In genomic region chr5:137800700-137801411, GRCh38 we compare ENCODE assay signal across 17 cellular contexts. TPM values are rescaled to one million over a fixed set of nuclear protein-coding genes. Genes with fewer than 3 reads are reported as not detected.
DNase-seq lines count a peak whose midpoint lies in the region; ATAC-seq and TF ChIP-seq lines count a peak whose summit lies in the region.
"Had no signal": no experiment of that assay in that cellular context is flagged by ENCODE, and none has a peak within 500 bp of the region (broad histone marks: within the 10 kb centered on the region; RNA-seq: fewer than 3 reads in every experiment).

No MANE protein-coding gene starts in this region.

- H3K9me3 Mint-ChIP-seq in activated T-cell treated with anti-CD3 and anti-CD28 coated beads, Interleukin-2, amount 50 U/mL, for 72 hours = no peaks in the 10 kb centered on the region
- H3K9me3 Mint-ChIP-seq in Caco-2 (ENCODE audit: unreplicated experiment) = no peaks in the 10 kb centered on the region

- H3K4me1 ChIP-seq in heart left ventricle (peaks cover 0 to 12% (median 0%) of the 10 kb centered on the region in 12 donors), spleen (peaks cover 0 to 7% (median 0%) of the 10 kb centered on the region in 6 donors), Caco-2 (no peaks in the 10 kb centered on the region)
- H3K4me1 ChIP-seq: BLaER1 treated with 17β-estradiol and CSF1 and Interleukin-3, amounts not matched to agents 10 nM and 100 nM had no signal

- POLR2A ChIA-PET in Caco-2 (lab: Charles Lee) = no interaction called here

- H3K27me3 ChIP-seq in heart left ventricle = no peaks in the 10 kb centered on the region
- H3K27me3 ChIP-seq in spleen (replicated peaks in 1 of 7) = no peaks in the 10 kb centered on the region
- H3K27me3 ChIP-seq in Caco-2 (replicated peaks; ENCODE audit: control insufficient read depth, insufficient read depth, low read length) = no peaks in the 10 kb centered on the region
- H3K27me3 ChIP-seq: BLaER1 treated with 17β-estradiol and CSF1 and Interleukin-3, amounts not matched to agents 10 nM and 100 nM had no signal

- H3K9me3 ChIP-seq in heart left ventricle (no peaks in the 10 kb centered on the region), spleen (no peaks in the 10 kb centered on the region), Caco-2 (no peaks in the 10 kb centered on the region)
- H3K9me3 ChIP-seq: BLaER1 treated with 17β-estradiol and CSF1 and Interleukin-3, amounts not matched to agents 10 nM and 100 nM had no signal

- H3K4me3 ChIP-seq in heart left ventricle (peak overlapping the region in 11 of 12 donors; percentile 37 to 63 (median 53)), spleen (peak overlapping the region in 7 of 8 donors; percentile 0 to 46 (median 16)), Caco-2 (ENCODE audit: low read depth, low read length) (no peak overlapping the region)
- H3K4me3 ChIP-seq: BLaER1 treated with 17β-estradiol and CSF1 and Interleukin-3, amounts not matched to agents 10 nM and 100 nM; PC-9 had no signal

- no peaks in the 10 kb centered on the region for H3K4me1 Mint-ChIP-seq in activated T-cell treated with anti-CD3 and anti-CD28 coated beads, Interleukin-2, amount 50 U/mL, for 72 hours (ENCODE audit: low read depth)
- H3K4me1 Mint-ChIP-seq in Caco-2 (ENCODE audit: low read depth, unreplicated experiment) = no peaks in the 10 kb centered on the region

- no peak for ATAC-seq in activated T-cell treated with anti-CD3 and anti-CD28 coated beads, Interleukin-2, amount 50 U/mL, for 72 hours (replicated peaks in 1 of 2)
- ATAC-seq in heart left ventricle (peak; percentile 53 to 91 (median 85)), left lobe of liver (peak; percentile 70)

- BruUV-seq in Caco-2 (replicated peaks; lab: Mats Ljungman, UMichigan) = no TSS peak

- no peak for DNase-seq in activated T-cell treated with anti-CD3 and anti-CD28 coated beads, Interleukin-2, amount 50 U/mL, for 72 hours
- DNase-seq in activated T-cell treated with anti-CD3 and anti-CD28 coated beads, Interleukin-2, amount 50 U/mL, for 1 hour = no peak
- DNase-seq in heart left ventricle (peak in 3 of 5 donors; percentile 25 to 40 (median 32)), left lobe of liver (ENCODE audit: low spot score) (no peak), spleen (no peak), H4 (ENCODE audit: low spot score) (no peak), Caco-2 (no peak), NCI-H1930 (lab: John Stamatoyannopoulos, UW) (no peak)
- DNase-seq: 8988T, DMS53, HCEC 1CT, NCI-H1436, NCI-H2081, NCI-H2227 treated with DMSO at 0.1 percent for 48 hours, NCI-H526 treated with DMSO at 0.1 percent for 48 hours, PC-9 had no signal

- peak in 2 of 12 donors; percentile 23 to 28 for TF ChIP-seq CTCF in heart left ventricle (IDR thresholded peaks at IDR 0.05)
- TF ChIP-seq CTCF in spleen (IDR thresholded peaks at IDR 0.05 in 8 of 11, conservative IDR thresholded peaks at IDR 0.05 in 3 of 11) = no peak
- TF ChIP-seq CTCF in Caco-2 (IDR thresholded peaks at IDR 0.05; ENCODE audit: insufficient read depth in 1 of 2, low read depth in 1 of 2, low read length in 1 of 2, severe bottlenecking in 1 of 2, unreplicated experiment in 1 of 2) = no peak

- no peaks in the 10 kb centered on the region for H3K36me3 Mint-ChIP-seq in activated T-cell treated with anti-CD3 and anti-CD28 coated beads, Interleukin-2, amount 50 U/mL, for 72 hours (ENCODE audit: insufficient read depth in 2 of 2)
- no peaks in the 10 kb centered on the region for H3K36me3 Mint-ChIP-seq in Caco-2 (ENCODE audit: insufficient read depth, unreplicated experiment)

- H3K36me3 ChIP-seq in heart left ventricle (no peaks in the 10 kb centered on the region), spleen (no peaks in the 10 kb centered on the region), Caco-2 (ENCODE audit: control insufficient read depth, insufficient read depth, low read length) (no peaks in the 10 kb centered on the region)
- H3K36me3 ChIP-seq: BLaER1 treated with 17β-estradiol and CSF1 and Interleukin-3, amounts not matched to agents 10 nM and 100 nM had no signal

- H3K4me3 Mint-ChIP-seq in activated T-cell treated with anti-CD3 and anti-CD28 coated beads, Interleukin-2, amount 50 U/mL, for 72 hours = no peak overlapping the region
- no peak overlapping the region for H3K4me3 Mint-ChIP-seq in Caco-2 (ENCODE audit: unreplicated experiment)

- no peak for TF ChIP-seq POLR2A in heart left ventricle (IDR thresholded peaks at IDR 0.05)
- TF ChIP-seq POLR2A in spleen (IDR thresholded peaks at IDR 0.05) = no peak

- no peaks in the 10 kb centered on the region for H3K27me3 Mint-ChIP-seq in activated T-cell treated with anti-CD3 and anti-CD28 coated beads, Interleukin-2, amount 50 U/mL, for 72 hours (ENCODE audit: low read depth)
- H3K27me3 Mint-ChIP-seq in Caco-2 (ENCODE audit: insufficient read depth, unreplicated experiment) = peaks cover 10% of the 10 kb centered on the region

- 34 to 54% (median 42%) methylated on average over 4 of the region's 4 CpGs for WGBS in heart left ventricle, 4 donors
- WGBS in spleen, 5 donors = 60 to 77% (median 64%) methylated on average over 4 of the region's 4 CpGs

- CTCF ChIA-PET in Caco-2 (lab: Charles Lee) = interaction anchor here (0.7 to 1.0 kb wide), 2 partner anchors 22 to 481 kb away, joined by 3 to 4 read pairs; no protein-coding TSS in a partner anchor

- H3K27ac Mint-ChIP-seq in activated T-cell treated with anti-CD3 and anti-CD28 coated beads, Interleukin-2, amount 50 U/mL, for 72 hours = peak overlapping the region; percentile 1
- no peak overlapping the region for H3K27ac Mint-ChIP-seq in Caco-2 (ENCODE audit: unreplicated experiment)

- peak overlapping the region in 11 of 12 donors; percentile 58 to 84 (median 77) for H3K27ac ChIP-seq in heart left ventricle
- H3K27ac ChIP-seq in spleen = peak overlapping the region in 5 of 8 donors; percentile 21 to 45 (median 27)
- H3K27ac ChIP-seq: BLaER1 treated with 17β-estradiol and CSF1 and Interleukin-3, amounts not matched to agents 10 nM and 100 nM; PC-9 had no signal

- intact Hi-C loops in heart left ventricle (cut with DNase I) (no loop called here), spleen (cut with DNase I; ENCODE audit: low total_unique reads) (no loop called here), Caco-2 (cut with micrococcal nuclease; ENCODE audit: unreplicated experiment) (no loop called here)

RNA-seq across cellular contexts. Expression of gene HNRNPA0, which starts 46.7 kb away (rescaled TPM):
- 10 to 100 TPM; 36.3 to 38.2 TPM for total RNA-seq in activated T-cell treated with anti-CD3 and anti-CD28 coated beads, Interleukin-2, amount 50 U/mL, for 72 hours
- total RNA-seq in heart left ventricle (10 to 100 TPM in 7 of 9 donors, 1 to 10 TPM in 2; 4.0 to 21.0 (median 14.2) TPM), left lobe of liver (8.6 TPM), spleen (10 to 100 TPM; 11.2 to 27.6 (median 22.9) TPM), Caco-2 (2022) (41.9 and 42.5 TPM in 2 replicates)
- polyA plus RNA-seq in heart left ventricle (10 to 100 TPM in 1 of 2 donors, 1 to 10 TPM in 1; 9.4 to 27.6 TPM), spleen (10 to 100 TPM; 18.3 to 32.3 (median 21.3) TPM)
- total RNA-seq in H4 (2014; rRNA removed; shearing (Covaris generic)) = 9.2 and 10.7 TPM in 2 replicates

Comparison
In these comparisons a context has a peak if more than half of its experiments do, and no peak if none do; other contexts are left out.
1. ATAC-seq: peak in heart left ventricle (4 of 4) and left lobe of liver (single experiment); none in activated T-cell treated with anti-CD3 and anti-CD28 coated beads, Interleukin-2, amount 50 U/mL, for 72 hours (0 of 2).
2. DNase-seq: peak in heart left ventricle (3 of 5); none in activated T-cell treated with anti-CD3 and anti-CD28 coated beads, Interleukin-2, amount 50 U/mL, for 72 hours (0 of 2), activated T-cell treated with anti-CD3 and anti-CD28 coated beads, Interleukin-2, amount 50 U/mL, for 1 hour (single experiment), left lobe of liver (single experiment), spleen (single experiment), H4 (single experiment), Caco-2 (0 of 2) and NCI-H1930 (0 of 2).